In the genomic region with DNA sequence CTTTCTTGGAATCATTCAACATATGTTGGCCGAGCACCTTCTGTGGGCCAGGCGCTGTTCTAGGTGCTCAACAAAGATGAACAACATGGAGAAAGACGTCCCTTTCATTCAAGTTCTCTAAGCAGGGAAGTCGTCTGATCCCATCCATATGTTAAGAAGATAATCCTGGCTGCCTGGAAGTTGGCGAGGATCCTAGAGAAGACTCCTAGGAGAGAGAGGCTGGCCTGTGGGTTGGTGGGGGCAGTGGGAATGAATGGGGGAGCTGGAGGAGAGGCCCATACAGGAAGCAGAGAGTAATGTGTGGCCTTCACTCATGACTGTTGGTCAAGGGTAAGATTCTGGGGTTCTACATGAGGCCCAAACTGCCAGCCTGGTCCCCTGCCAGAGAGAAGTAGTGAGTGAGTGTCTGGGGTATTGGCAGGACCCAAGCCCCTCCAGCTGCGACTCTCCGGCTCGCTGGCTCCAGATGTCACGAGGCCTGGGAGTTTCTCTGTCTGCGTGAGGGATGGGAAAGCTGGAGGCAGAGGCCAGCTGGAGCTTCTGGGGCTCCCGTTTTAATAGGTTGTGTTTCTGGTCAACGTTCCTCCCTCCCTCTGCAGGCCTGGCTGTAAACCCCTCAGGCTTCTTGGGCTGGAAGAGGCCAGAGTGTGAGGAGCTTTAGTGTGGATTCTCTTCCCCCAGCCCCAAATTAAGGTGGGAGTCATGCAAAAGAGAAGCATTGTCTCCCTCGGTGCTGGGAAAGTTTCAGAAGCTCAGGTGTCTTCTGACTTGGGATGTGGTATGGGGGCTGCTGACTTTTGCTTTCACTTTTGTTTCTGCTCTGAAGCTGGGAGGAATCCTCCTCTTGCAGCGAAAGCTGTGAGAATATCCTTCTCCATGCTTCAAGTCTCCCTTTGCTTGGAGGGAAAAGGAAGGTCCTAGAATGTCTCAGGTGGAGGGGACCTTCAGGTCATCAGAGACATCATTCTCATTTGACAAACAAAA, we compare ENCODE assay signal across 1 cellular context.
TF ChIP-seq lines count a peak whose summit lies in the region.

No MANE protein-coding gene starts in this region.

TF ChIP-seq in GM23338, 12 proteins besides CTCF, POLR2A, EP300 and RAD21 (continued from another document):
- TF ChIP-seq, protein P1, sequence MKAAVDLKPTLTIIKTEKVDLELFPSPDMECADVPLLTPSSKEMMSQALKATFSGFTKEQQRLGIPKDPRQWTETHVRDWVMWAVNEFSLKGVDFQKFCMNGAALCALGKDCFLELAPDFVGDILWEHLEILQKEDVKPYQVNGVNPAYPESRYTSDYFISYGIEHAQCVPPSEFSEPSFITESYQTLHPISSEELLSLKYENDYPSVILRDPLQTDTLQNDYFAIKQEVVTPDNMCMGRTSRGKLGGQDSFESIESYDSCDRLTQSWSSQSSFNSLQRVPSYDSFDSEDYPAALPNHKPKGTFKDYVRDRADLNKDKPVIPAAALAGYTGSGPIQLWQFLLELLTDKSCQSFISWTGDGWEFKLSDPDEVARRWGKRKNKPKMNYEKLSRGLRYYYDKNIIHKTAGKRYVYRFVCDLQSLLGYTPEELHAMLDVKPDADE (IDR thresholded peaks at IDR 0.05), result no peak
- no peak for TF ChIP-seq NANOG (IDR thresholded peaks at IDR 0.05; ENCODE audit: borderline replicate concordance)
- TF ChIP-seq, protein P2, sequence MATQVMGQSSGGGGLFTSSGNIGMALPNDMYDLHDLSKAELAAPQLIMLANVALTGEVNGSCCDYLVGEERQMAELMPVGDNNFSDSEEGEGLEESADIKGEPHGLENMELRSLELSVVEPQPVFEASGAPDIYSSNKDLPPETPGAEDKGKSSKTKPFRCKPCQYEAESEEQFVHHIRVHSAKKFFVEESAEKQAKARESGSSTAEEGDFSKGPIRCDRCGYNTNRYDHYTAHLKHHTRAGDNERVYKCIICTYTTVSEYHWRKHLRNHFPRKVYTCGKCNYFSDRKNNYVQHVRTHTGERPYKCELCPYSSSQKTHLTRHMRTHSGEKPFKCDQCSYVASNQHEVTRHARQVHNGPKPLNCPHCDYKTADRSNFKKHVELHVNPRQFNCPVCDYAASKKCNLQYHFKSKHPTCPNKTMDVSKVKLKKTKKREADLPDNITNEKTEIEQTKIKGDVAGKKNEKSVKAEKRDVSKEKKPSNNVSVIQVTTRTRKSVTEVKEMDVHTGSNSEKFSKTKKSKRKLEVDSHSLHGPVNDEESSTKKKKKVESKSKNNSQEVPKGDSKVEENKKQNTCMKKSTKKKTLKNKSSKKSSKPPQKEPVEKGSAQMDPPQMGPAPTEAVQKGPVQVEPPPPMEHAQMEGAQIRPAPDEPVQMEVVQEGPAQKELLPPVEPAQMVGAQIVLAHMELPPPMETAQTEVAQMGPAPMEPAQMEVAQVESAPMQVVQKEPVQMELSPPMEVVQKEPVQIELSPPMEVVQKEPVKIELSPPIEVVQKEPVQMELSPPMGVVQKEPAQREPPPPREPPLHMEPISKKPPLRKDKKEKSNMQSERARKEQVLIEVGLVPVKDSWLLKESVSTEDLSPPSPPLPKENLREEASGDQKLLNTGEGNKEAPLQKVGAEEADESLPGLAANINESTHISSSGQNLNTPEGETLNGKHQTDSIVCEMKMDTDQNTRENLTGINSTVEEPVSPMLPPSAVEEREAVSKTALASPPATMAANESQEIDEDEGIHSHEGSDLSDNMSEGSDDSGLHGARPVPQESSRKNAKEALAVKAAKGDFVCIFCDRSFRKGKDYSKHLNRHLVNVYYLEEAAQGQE (IDR thresholded peaks at IDR 0.05; ENCODE audit: unreplicated experiment), result no peak
- TF ChIP-seq ZNF331 (CRISPR knock-in tag; IDR thresholded peaks at IDR 0.05; ENCODE audit: low read depth), result no peak
- TF ChIP-seq CREB1 (CRISPR knock-in tag; IDR thresholded peaks at IDR 0.05; ENCODE audit: low read depth), result no peak
- no peak for TF ChIP-seq JUNB (IDR thresholded peaks at IDR 0.05; ENCODE audit: unreplicated experiment)
- no peak for TF ChIP-seq STAT1 (IDR thresholded peaks at IDR 0.05; ENCODE audit: unreplicated experiment)
- TF ChIP-seq, protein P3, sequence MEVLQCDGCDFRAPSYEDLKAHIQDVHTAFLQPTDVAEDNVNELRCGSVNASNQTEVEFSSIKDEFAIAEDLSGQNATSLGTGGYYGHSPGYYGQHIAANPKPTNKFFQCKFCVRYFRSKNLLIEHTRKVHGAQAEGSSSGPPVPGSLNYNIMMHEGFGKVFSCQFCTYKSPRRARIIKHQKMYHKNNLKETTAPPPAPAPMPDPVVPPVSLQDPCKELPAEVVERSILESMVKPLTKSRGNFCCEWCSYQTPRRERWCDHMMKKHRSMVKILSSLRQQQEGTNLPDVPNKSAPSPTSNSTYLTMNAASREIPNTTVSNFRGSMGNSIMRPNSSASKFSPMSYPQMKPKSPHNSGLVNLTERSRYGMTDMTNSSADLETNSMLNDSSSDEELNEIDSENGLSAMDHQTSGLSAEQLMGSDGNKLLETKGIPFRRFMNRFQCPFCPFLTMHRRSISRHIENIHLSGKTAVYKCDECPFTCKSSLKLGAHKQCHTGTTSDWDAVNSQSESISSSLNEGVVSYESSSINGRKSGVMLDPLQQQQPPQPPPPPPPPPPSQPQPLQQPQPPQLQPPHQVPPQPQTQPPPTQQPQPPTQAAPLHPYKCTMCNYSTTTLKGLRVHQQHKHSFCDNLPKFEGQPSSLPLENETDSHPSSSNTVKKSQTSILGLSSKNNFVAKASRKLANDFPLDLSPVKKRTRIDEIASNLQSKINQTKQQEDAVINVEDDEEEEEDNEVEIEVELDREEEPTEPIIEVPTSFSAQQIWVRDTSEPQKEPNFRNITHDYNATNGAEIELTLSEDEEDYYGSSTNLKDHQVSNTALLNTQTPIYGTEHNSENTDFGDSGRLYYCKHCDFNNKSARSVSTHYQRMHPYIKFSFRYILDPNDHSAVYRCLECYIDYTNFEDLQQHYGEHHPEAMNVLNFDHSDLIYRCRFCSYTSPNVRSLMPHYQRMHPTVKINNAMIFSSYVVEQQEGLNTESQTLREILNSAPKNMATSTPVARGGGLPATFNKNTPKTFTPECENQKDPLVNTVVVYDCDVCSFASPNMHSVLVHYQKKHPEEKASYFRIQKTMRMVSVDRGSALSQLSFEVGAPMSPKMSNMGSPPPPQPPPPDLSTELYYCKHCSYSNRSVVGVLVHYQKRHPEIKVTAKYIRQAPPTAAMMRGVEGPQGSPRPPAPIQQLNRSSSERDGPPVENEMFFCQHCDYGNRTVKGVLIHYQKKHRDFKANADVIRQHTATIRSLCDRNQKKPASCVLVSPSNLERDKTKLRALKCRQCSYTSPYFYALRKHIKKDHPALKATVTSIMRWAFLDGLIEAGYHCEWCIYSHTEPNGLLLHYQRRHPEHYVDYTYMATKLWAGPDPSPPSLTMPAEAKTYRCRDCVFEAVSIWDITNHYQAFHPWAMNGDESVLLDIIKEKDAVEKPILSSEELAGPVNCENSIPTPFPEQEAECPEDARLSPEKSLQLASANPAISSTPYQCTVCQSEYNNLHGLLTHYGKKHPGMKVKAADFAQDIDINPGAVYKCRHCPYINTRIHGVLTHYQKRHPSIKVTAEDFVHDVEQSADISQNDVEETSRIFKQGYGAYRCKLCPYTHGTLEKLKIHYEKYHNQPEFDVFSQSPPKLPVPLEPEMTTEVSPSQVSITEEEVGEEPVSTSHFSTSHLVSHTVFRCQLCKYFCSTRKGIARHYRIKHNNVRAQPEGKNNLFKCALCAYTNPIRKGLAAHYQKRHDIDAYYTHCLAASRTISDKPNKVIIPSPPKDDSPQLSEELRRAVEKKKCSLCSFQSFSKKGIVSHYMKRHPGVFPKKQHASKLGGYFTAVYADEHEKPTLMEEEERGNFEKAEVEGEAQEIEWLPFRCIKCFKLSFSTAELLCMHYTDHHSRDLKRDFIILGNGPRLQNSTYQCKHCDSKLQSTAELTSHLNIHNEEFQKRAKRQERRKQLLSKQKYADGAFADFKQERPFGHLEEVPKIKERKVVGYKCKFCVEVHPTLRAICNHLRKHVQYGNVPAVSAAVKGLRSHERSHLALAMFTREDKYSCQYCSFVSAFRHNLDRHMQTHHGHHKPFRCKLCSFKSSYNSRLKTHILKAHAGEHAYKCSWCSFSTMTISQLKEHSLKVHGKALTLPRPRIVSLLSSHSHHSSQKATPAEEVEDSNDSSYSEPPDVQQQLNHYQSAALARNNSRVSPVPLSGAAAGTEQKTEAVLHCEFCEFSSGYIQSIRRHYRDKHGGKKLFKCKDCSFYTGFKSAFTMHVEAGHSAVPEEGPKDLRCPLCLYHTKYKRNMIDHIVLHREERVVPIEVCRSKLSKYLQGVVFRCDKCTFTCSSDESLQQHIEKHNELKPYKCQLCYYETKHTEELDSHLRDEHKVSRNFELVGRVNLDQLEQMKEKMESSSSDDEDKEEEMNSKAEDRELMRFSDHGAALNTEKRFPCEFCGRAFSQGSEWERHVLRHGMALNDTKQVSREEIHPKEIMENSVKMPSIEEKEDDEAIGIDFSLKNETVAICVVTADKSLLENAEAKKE (CRISPR knock-in tag; IDR thresholded peaks at IDR 0.05), result no peak
- no peak for TF ChIP-seq EZH2 (IDR thresholded peaks at IDR 0.05; ENCODE audit: low read depth, unreplicated experiment)
- TF ChIP-seq POLR2AphosphoS5 (IDR thresholded peaks at IDR 0.05; ENCODE audit: low read depth), result no peak
